In genomic region chr12:89525824-89526770, GRCh38 we compare ENCODE assay signal across 8 cellular contexts. TPM values are rescaled to one million over a fixed set of nuclear protein-coding genes. Genes with fewer than 3 reads are reported as not detected.
DNase-seq lines count a peak whose midpoint lies in the region; ATAC-seq lines count a peak whose summit lies in the region.

Gene POC1B, minus strand, starts transcription at chr12:89526047. Its CDS starts 152 bp downstream, at chr12:89525895.

- peak; percentile 71 for DNase-seq in Caki2 (ENCODE audit: low read depth)
- peak in 71 of 76 experiments; percentile 10 to 87 (median 62) for DNase-seq in HUDEP-2 (lab: John Stamatoyannopoulos, UW; ENCODE audit: unreplicated experiment in 76 of 76)
- peak; percentile 66 for DNase-seq in NT2/D1 (ENCODE audit: low read depth, low spot score)
- peak; percentile 60 to 74 (median 61) for DNase-seq in activated CD8-positive, alpha-beta memory T cell treated with anti-CD3 and anti-CD28 coated beads for 48 hours (ENCODE audit: low read depth in 2 of 3, low spot score in 2 of 3)
- peak; percentile 59 to 76 for DNase-seq in memory B cell (ENCODE audit: low spot score in 2 of 2)
- DNase-seq in stimulated activated CD8-positive, alpha-beta memory T cell treated with anti-CD3 and anti-CD28 coated beads, Interleukin-12 subunit alpha, Interleukin-12 subunit beta, amount 100 ng/mL, for 24 hours (ENCODE audit: extremely low read depth), result peak; percentile 58

- peak within 1 kb of the TSS; percentile 94 for H3K27ac Mint-ChIP-seq in memory B cell

- H3K36me3 Mint-ChIP-seq in memory B cell, result peaks cover 9% of the 10 kb centered on the region

- H3K4me1 Mint-ChIP-seq in memory B cell, result peaks cover 26% of the 10 kb centered on the region

- no peaks in the 10 kb centered on the region for H3K4me1 ChIP-seq in NT2/D1 (ENCODE audit: insufficient read depth, insufficient read length)
- peaks cover 13% of the 10 kb centered on the region for H3K4me1 ChIP-seq in endocrine pancreas (ENCODE audit: control insufficient read depth, insufficient read depth, low read length)

- peak within 1 kb of the TSS; percentile 77 for H3K4me3 ChIP-seq in NT2/D1 (ENCODE audit: insufficient read length, low read depth)
- peak within 1 kb of the TSS; percentile 100 for H3K4me3 ChIP-seq in endocrine pancreas (ENCODE audit: control insufficient read depth, insufficient read depth, low read length)

- no peaks in the 10 kb centered on the region for H3K27me3 ChIP-seq in NT2/D1 (ENCODE audit: insufficient read depth, insufficient read length)
- no peaks in the 10 kb centered on the region for H3K27me3 ChIP-seq in endocrine pancreas (ENCODE audit: control insufficient read depth, insufficient read depth, low read length)

- ATAC-seq in GM21423 (IDR thresholded peaks at IDR 0.05; ENCODE audit: unreplicated experiment), result peak; percentile 60
- peak; percentile 57 for ATAC-seq in memory B cell (ENCODE audit: low read depth)

- H3K9ac ChIP-seq in NT2/D1 (ENCODE audit: insufficient read length, low read depth), result peak within 1 kb of the TSS; percentile 87
- H3K9ac ChIP-seq in endocrine pancreas (ENCODE audit: control insufficient read depth, insufficient read depth, low read length), result peak within 1 kb of the TSS; percentile 97

- no peaks in the 10 kb centered on the region for H3K9me3 ChIP-seq in NT2/D1 (ENCODE audit: insufficient read depth, low read length)
- H3K9me3 ChIP-seq in endocrine pancreas (ENCODE audit: control insufficient read depth, low read length), result no peaks in the 10 kb centered on the region

- H3K4me3 Mint-ChIP-seq in memory B cell, result peak within 1 kb of the TSS; percentile 89

- in situ Hi-C loops in Caki2 (cut with HindIII; ENCODE audit: low pct_unique_long_range_greater_than_20kb, low sequenced_read_pairs), result no loop called here

- no peaks in the 10 kb centered on the region for H3K27me3 Mint-ChIP-seq in memory B cell

- peaks cover 12% of the 10 kb centered on the region for H3K36me3 ChIP-seq in NT2/D1 (ENCODE audit: insufficient read depth, insufficient read length, low read length)
- H3K36me3 ChIP-seq in endocrine pancreas (ENCODE audit: control insufficient read depth, insufficient read depth, low read length), result no peaks in the 10 kb centered on the region

- no peaks in the 10 kb centered on the region for H3K9me3 Mint-ChIP-seq in memory B cell

RNA-seq across cellular contexts. Expression of gene POC1B, which starts in this region (rescaled TPM):
- 4.7 and 7.8 TPM in 2 replicates for total RNA-seq in Caki2 (2014; rRNA removed; shearing (Covaris generic); ENCODE audit: low replicate concordance)

Comparison
In these comparisons a context has a peak if more than half of its experiments do, and no peak if none do; other contexts are left out.
1. Peak in every context shown above with its lines: DNase-seq, ATAC-seq and H3K4me3 ChIP-seq.